19 cellular contexts compared by ENCODE assay signal in the genomic region with DNA sequence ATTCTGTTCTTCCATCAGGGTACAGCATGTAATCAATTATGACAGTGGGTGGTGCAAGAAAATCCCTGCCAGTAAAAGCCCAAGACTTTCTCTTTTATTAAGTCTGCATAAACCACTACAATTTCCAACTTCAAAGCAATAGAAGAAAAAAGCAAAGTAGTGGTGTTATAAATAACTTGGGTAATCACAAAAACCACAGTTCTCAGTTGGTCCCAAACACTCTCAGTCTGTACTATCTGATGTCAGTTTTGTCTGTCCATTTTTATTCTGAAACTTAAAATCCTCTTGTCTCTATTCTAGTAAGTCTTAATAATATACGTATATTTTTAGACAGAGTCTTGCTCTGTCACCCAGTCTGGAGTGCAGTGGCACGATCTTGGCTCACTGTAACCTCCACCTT.
"Had no signal": no experiment of that assay in that cellular context is flagged by ENCODE, and none has a peak within 500 bp of the region (broad histone marks: within the 10 kb centered on the region; RNA-seq: fewer than 3 reads in every experiment).

No MANE protein-coding gene starts in this region.

- DNase-seq: esophagus squamous epithelium; foreskin fibroblast; kidney; left colon; mesendoderm; naive thymus-derived CD4-positive, alpha-beta T cell; nephron progenitor cell; right lobe of liver; stimulated activated CD4-positive, alpha-beta T cell treated with anti-CD3 and anti-CD28 coated beads, Interleukin-4, amount 100 ng/mL, for 1 hour; stimulated activated CD8-positive, alpha-beta memory T cell treated with anti-CD3 and anti-CD28 coated beads, Interleukin-4, amount 100 ng/mL, for 48 hours; stimulated activated naive CD8-positive, alpha-beta T cell treated with anti-CD3 and anti-CD28 coated beads, Interleukin-15, Interleukin-2, amounts not matched to agents 100 U/mL and 50 U/mL, for 24 hours; thyroid gland had no signal

- H3K27ac ChIP-seq: esophagus squamous epithelium, gastroesophageal sphincter, hepatocyte, parathyroid adenoma, prostate gland, right lobe of liver, suprapubic skin, thyroid gland had no signal

- H3K36me3 ChIP-seq: esophagus squamous epithelium, gastroesophageal sphincter, prostate gland, right lobe of liver, suprapubic skin, thyroid gland had no signal

- H3K27me3 ChIP-seq: esophagus squamous epithelium, gastroesophageal sphincter, hepatocyte, right lobe of liver, suprapubic skin, thyroid gland had no signal

- H3K4me2 ChIP-seq: hepatocyte had no signal

- H3K4me3 Mint-ChIP-seq: dendritic cell treated with granulocyte-macrophage colony-stimulating factor and Interleukin-4, amounts not matched to agents 40 ng/mL and 50 ng/mL, for 4 days; naive thymus-derived CD4-positive, alpha-beta T cell; nephron progenitor cell; stimulated activated effector memory CD8-positive, alpha-beta T cell treated with anti-CD3 and anti-CD28 coated beads, Interleukin-12 subunit alpha, Interleukin-12 subunit beta, amount 100 ng/mL, for 72 hours had no signal

- H3K9me3 ChIP-seq: esophagus squamous epithelium, gastroesophageal sphincter, prostate gland, right lobe of liver, suprapubic skin, thyroid gland had no signal

- H3K27me3 Mint-ChIP-seq: dendritic cell treated with granulocyte-macrophage colony-stimulating factor and Interleukin-4, amounts not matched to agents 40 ng/mL and 50 ng/mL, for 4 days; naive thymus-derived CD4-positive, alpha-beta T cell had no signal

- H3K27ac Mint-ChIP-seq: dendritic cell treated with granulocyte-macrophage colony-stimulating factor and Interleukin-4, amounts not matched to agents 40 ng/mL and 50 ng/mL, for 4 days; nephron progenitor cell; stimulated activated effector memory CD8-positive, alpha-beta T cell treated with anti-CD3 and anti-CD28 coated beads, Interleukin-12 subunit alpha, Interleukin-12 subunit beta, amount 100 ng/mL, for 72 hours had no signal

- H3K4me1 Mint-ChIP-seq: stimulated activated effector memory CD8-positive, alpha-beta T cell treated with anti-CD3 and anti-CD28 coated beads, Interleukin-12 subunit alpha, Interleukin-12 subunit beta, amount 100 ng/mL, for 72 hours had no signal

- H2AFZ ChIP-seq: hepatocyte, parathyroid adenoma had no signal

- H3K4me1 ChIP-seq: parathyroid adenoma, prostate gland, right lobe of liver had no signal

- H3K79me2 ChIP-seq: hepatocyte, parathyroid adenoma had no signal

- H3K9ac ChIP-seq: parathyroid adenoma had no signal

- H3K9me3 Mint-ChIP-seq: dendritic cell treated with granulocyte-macrophage colony-stimulating factor and Interleukin-4, amounts not matched to agents 40 ng/mL and 50 ng/mL, for 4 days; naive thymus-derived CD4-positive, alpha-beta T cell; nephron progenitor cell; stimulated activated effector memory CD8-positive, alpha-beta T cell treated with anti-CD3 and anti-CD28 coated beads, Interleukin-12 subunit alpha, Interleukin-12 subunit beta, amount 100 ng/mL, for 72 hours had no signal

- ATAC-seq: gastroesophageal sphincter; left colon; naive thymus-derived CD4-positive, alpha-beta T cell; right lobe of liver; stimulated activated effector memory CD8-positive, alpha-beta T cell treated with anti-CD3 and anti-CD28 coated beads, Interleukin-12 subunit alpha, Interleukin-12 subunit beta, amount 100 ng/mL, for 72 hours; stimulated activated naive CD8-positive, alpha-beta T cell treated with anti-CD3 and anti-CD28 coated beads, Interleukin-15, Interleukin-2, amounts not matched to agents 100 U/mL and 50 U/mL, for 24 hours had no signal

- H3K4me3 ChIP-seq: esophagus squamous epithelium, gastroesophageal sphincter, hepatocyte, prostate gland, right lobe of liver, suprapubic skin, thyroid gland had no signal
